Comparison of ENCODE assay signal across 9 cellular contexts in the genomic region with DNA sequence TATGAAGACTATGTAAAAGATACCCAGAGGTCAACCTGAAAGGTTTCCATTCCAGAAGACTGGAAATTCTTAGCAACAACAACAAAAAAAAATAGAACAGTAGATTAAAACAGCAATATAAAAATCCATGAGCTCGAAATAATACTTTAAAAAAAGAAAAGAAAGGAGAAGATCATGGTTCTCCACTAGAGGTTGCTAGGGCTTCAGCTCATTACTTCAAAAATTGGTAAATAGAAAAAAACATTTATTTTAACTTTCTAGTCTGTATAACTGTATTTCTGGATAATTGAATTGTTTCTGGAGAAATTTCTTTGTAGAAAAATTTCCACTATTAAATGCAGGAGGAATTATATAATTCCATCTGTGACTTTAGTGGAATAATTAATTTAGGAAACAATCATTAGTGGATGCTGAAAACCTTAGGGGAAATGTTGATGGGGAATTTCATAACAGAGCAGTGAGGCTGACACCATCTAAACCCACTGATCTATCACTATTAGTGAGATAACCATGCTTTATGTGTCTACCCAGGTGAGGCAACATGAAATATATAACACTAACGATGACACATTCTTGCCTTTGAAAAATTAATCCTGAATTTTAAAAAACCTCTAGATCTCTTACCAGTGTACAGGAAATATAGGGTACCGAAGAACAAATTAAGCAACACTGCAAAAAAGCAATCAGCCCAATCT.
DNase-seq lines count a peak whose midpoint lies in the region; ATAC-seq, FAIRE-seq and TF ChIP-seq lines count a peak whose summit lies in the region.
"Had no signal": no experiment of that assay in that cellular context is flagged by ENCODE, and none has a peak within 500 bp of the region (broad histone marks: within the 10 kb centered on the region; RNA-seq: fewer than 3 reads in every experiment).

No MANE protein-coding gene starts in this region.

- no peaks in the 10 kb centered on the region for H3K27me3 ChIP-seq in neural progenitor cell

- no peak overlapping the region for H3K27ac ChIP-seq in neural progenitor cell

- H3K4me3 Mint-ChIP-seq in neural progenitor cell: no peak overlapping the region

- peak; percentile 10 for TF ChIP-seq CTCF in neural progenitor cell (IDR thresholded peaks at IDR 0.05)

- no peaks in the 10 kb centered on the region for H3K4me1 ChIP-seq in neural progenitor cell

- H3K9me3 ChIP-seq in neural progenitor cell (ENCODE audit: low read depth): no peaks in the 10 kb centered on the region

- DNase-seq in NOMO-1 treated with DMSO at 0.1 percent for 48 hours (lab: John Stamatoyannopoulos, UW; ENCODE audit: unreplicated experiment) (peak; percentile 43), dermis blood vessel endothelial cell (peak; percentile 61), neural progenitor cell (ENCODE audit: low spot score) (no peak), NCI-H774 (lab: John Stamatoyannopoulos, UW) (no peak), DMS153 (lab: John Stamatoyannopoulos, UW) (no peak), left cardiac atrium (no peak)

- no peak overlapping the region for H2AFZ ChIP-seq in neural progenitor cell (replicated peaks)

- no peak overlapping the region for H3K4me2 ChIP-seq in neural progenitor cell

- no peak overlapping the region for H3K4me3 ChIP-seq in neural progenitor cell

- no peaks in the 10 kb centered on the region for H3F3A ChIP-seq in neural progenitor cell (ENCODE audit: low read depth)

- no peaks in the 10 kb centered on the region for H4K20me1 ChIP-seq in neural progenitor cell (ENCODE audit: low read depth)

- no peaks in the 10 kb centered on the region for H3K36me3 Mint-ChIP-seq in neural progenitor cell

- ATAC-seq in GM18511 (IDR thresholded peaks at IDR 0.05; ENCODE audit: unreplicated experiment): no peak
- ATAC-seq in left cardiac atrium: no peak

- no peaks in the 10 kb centered on the region for H3K79me2 ChIP-seq in neural progenitor cell (ENCODE audit: low read depth)

- H3K27me3 Mint-ChIP-seq in neural progenitor cell (ENCODE audit: insufficient read depth, low read depth): peaks cover 2% of the 10 kb centered on the region

- FAIRE-seq in G401.6 (lab: Jason Lieb, UNC): peak; percentile 85
- FAIRE-seq: RCC 7860 had no signal

- intact Hi-C loops in left cardiac atrium (cut with DNase I): loop anchor here (5.0 to 10.0 kb wide), 2 partner anchors 61 to 278 kb away; partner anchors contain the start of gene SNRK (in 1 of the 2)

- no peak overlapping the region for H3K9ac ChIP-seq in neural progenitor cell

- H3K27ac Mint-ChIP-seq in neural progenitor cell: no peak overlapping the region

- no peaks in the 10 kb centered on the region for H3K4me1 Mint-ChIP-seq in neural progenitor cell

- peaks cover 32% of the 10 kb centered on the region for H3K9me3 Mint-ChIP-seq in neural progenitor cell

- H3K36me3 ChIP-seq in neural progenitor cell: no peaks in the 10 kb centered on the region

Comparison
In these comparisons a context has a peak if more than half of its experiments do, and no peak if none do; other contexts are left out.
1. DNase-seq: peak in NOMO-1 treated with DMSO at 0.1 percent for 48 hours (single experiment) and dermis blood vessel endothelial cell (single experiment); none in neural progenitor cell (single experiment), NCI-H774 (single experiment), DMS153 (single experiment) and left cardiac atrium (single experiment).